8 cellular contexts compared by ENCODE assay signal in the genomic region with DNA sequence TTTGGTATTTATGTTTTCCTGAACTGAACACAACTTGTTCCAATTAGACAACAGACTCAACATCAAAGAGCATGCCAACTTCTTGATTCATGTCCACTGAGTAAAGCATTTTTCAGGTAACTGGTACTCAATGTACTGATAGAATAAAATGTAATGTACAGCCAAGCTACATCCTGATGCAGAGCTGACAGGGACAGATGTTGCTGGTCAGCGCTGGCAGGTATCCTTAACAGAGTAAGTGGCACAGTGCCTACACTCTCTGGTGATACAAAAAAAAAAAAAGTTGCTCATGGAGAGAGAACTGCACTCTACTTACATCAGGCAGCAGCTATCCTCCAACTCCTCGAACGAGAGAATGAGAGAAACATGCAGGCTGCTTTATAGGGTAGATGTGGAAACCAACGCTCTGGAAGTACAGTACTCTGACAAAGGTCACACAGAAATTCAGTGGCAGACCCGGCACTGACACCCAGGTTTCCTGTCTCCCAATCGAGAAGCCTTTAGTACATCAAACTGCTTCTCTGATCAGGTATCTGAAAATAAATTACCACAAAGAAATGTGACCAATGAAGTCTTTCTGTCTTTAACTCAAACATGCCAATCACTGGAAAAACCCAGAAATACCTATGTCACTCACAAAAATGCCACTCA. TPM values are rescaled to one million over a fixed set of nuclear protein-coding genes. Genes with fewer than 3 reads are reported as not detected.
A peak's percentile ranks its signal among the peaks of the same experiment; 100 is the strongest.
DNase-seq lines count a peak whose midpoint lies in the region; ATAC-seq, FAIRE-seq and TF ChIP-seq lines count a peak whose summit lies in the region.

No MANE protein-coding gene starts in this region.

- intact Hi-C loops in heart left ventricle (cut with DNase I) = loop anchor here in 4 of 10 donors (2.0 to 10.0 kb wide), 2 partner anchors 15 to 51 kb away; no protein-coding TSS in a partner anchor
- intact Hi-C loops in cardiac septum (cut with DNase I) = no loop called here

- TF ChIP-seq CTCF in heart left ventricle (IDR thresholded peaks at IDR 0.05) (no peak), lung (IDR thresholded peaks at IDR 0.05; ENCODE audit: control extremely low read depth, extremely low read depth) (no peak)

- H3K27ac ChIP-seq in heart left ventricle (peak overlapping the region in 9 of 12 donors; percentile 1 to 100 (median 99)), lung (ENCODE audit: low read depth in 1 of 2, low read length in 1 of 2) (peak overlapping the region; percentile 63 to 72)

- 18 to 23% (median 21%) methylated on average over 6 of the region's 6 CpGs for WGBS in heart left ventricle, 4 donors
- WGBS in lung, 2 donors = 39 to 62% methylated on average over 6 of the region's 6 CpGs

- no peaks in the 10 kb centered on the region for H3K9me3 ChIP-seq in heart left ventricle
- H3K9me3 ChIP-seq in lung (ENCODE audit: control insufficient read depth in 2 of 2, insufficient read depth in 1 of 2, low read length in 1 of 2) = no peaks in the 10 kb centered on the region

- no peak for FAIRE-seq in frontal cortex (lab: Jason Lieb, UNC)

- peak overlapping the region in 3 of 12 donors; percentile 21 to 95 (median 90) for H3K4me3 ChIP-seq in heart left ventricle
- H3K4me3 ChIP-seq in lung = no peak overlapping the region

- peak in 1 of 4 donors; percentile 10 for ATAC-seq in heart left ventricle
- no peak for ATAC-seq in lung (ENCODE audit: insufficient read depth, low FRiP score)
- ATAC-seq in HG03460 (IDR thresholded peaks at IDR 0.05; ENCODE audit: unreplicated experiment) = no peak
- ATAC-seq in GM18909 (IDR thresholded peaks at IDR 0.05; ENCODE audit: poor library complexity, unreplicated experiment) = no peak

- no peak for TF ChIP-seq POLR2A in heart left ventricle (IDR thresholded peaks at IDR 0.05)

- H3K27me3 ChIP-seq in heart left ventricle (no peaks in the 10 kb centered on the region), lung (ENCODE audit: control insufficient read depth, insufficient read depth) (no peaks in the 10 kb centered on the region)

- H3K4me1 ChIP-seq in heart left ventricle (peaks cover 6 to 86% (median 68%) of the 10 kb centered on the region in 12 donors), lung (ENCODE audit: control insufficient read depth in 2 of 2, insufficient read depth in 2 of 2, low read length in 2 of 2) (peaks cover 7 to 31% of the 10 kb centered on the region in 2 donors)

- DNase-seq in heart left ventricle = no peak
- no peak for DNase-seq in cardiac septum (ENCODE audit: low spot score)
- DNase-seq in cerebellar cortex (ENCODE audit: low spot score) = peak; percentile 52
- DNase-seq in lung (ENCODE audit: low spot score) = no peak
- no peak for DNase-seq in frontal cortex (ENCODE audit: low spot score in 2 of 2)
- DNase-seq in NCI-H1417 treated with DMSO at 0.1 percent for 48 hours (lab: John Stamatoyannopoulos, UW) = no peak

- H3K36me3 ChIP-seq in heart left ventricle (peaks cover 0 to 5% (median 0%) of the 10 kb centered on the region in 9 donors), lung (ENCODE audit: control insufficient read depth in 2 of 2, insufficient read depth in 2 of 2, low read length in 2 of 2) (peaks cover 0 to 1% of the 10 kb centered on the region in 2 donors)

RNA-seq across cellular contexts. Expression of gene ITGB1, which starts 4.6 kb away (rescaled TPM):
- total RNA-seq in heart left ventricle (1,000 to 10,000 TPM in 1 of 9 donors, 100 to 1,000 TPM in 8; 542 to 1,594 (median 701) TPM), cardiac septum (715 TPM), lung (100 to 1,000 TPM; 375 to 445 TPM), frontal cortex (110 TPM)
- polyA plus RNA-seq in heart left ventricle (1,000 to 10,000 TPM in 1 of 2 donors, 100 to 1,000 TPM in 1; 150 to 1,693 TPM), lung (100 to 1,000 TPM; 105 to 291 TPM)
